20 cellular contexts compared by ENCODE assay signal in the genomic region with DNA sequence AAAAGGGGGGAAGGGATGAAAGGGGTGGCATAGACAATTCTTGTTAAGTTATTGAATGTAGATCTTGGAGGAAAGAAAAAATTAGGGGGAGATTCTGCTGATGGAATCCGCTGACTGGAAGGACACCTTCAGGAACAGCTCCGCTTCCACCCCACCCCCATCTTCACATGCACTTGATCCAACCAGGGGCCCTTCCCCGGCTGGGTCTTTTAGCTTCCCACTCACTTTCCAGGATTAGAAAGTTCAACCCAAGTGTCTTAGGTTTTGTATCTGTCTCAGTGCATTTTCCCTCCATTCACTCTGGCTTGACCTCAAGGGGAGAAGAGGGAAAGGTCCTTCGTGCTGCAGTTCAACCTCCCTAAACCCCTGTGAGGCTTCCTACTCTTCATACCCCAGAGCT.
DNase-seq lines count a peak whose midpoint lies in the region; ATAC-seq and TF ChIP-seq lines count a peak whose summit lies in the region.
"Had no signal": no experiment of that assay in that cellular context is flagged by ENCODE, and none has a peak within 500 bp of the region (broad histone marks: within the 10 kb centered on the region; RNA-seq: fewer than 3 reads in every experiment).

No MANE protein-coding gene starts in this region.

- H3K27ac ChIP-seq in A673 (ENCODE audit: low read depth, low read length, poor library complexity, severe bottlenecking) (peak overlapping the region; percentile 32), IMR-90 (ENCODE audit: insufficient read depth, low read length) (no peak overlapping the region), PC-9 (peak overlapping the region; percentile 92)
- H3K27ac ChIP-seq: 22Rv1, GM23248 had no signal

- TF ChIP-seq RAD21 in IMR-90 (IDR thresholded peaks at IDR 0.05; ENCODE audit: low read length) = no peak

- no peak overlapping the region for H2BK15ac ChIP-seq in IMR-90 (ENCODE audit: low read depth, low read length)

- H3K23ac ChIP-seq in IMR-90 (ENCODE audit: low read depth, low read length) = no peak overlapping the region

- no peak for DNase-seq in A673 (ENCODE audit: low spot score)
- no peak for DNase-seq in IMR-90
- no peak for DNase-seq in PC-9
- DNase-seq in neural crest cell (ENCODE audit: low read depth, low spot score) = no peak
- no peak for DNase-seq in lower leg skin (ENCODE audit: low spot score in 2 of 2)
- no peak for DNase-seq in NCI-H2196 treated with DMSO at 0.1 percent for 48 hours (lab: John Stamatoyannopoulos, UW; ENCODE audit: unreplicated experiment)
- DNase-seq in Calu3 = no peak
- DNase-seq: ACHN; AML-193; BE2C; C1 segment of cervical spinal cord; CD4-positive, CD25-positive, alpha-beta regulatory T cell; CD8-positive, alpha-beta memory T cell; DMS53; DND-41; GM23248; H7; HCEC 1CT had no signal

- no peak overlapping the region for H2BK5ac ChIP-seq in IMR-90 (ENCODE audit: low read depth, low read length, poor library complexity, severe bottlenecking)

- no peak overlapping the region for H4K8ac ChIP-seq in IMR-90 (ENCODE audit: low read depth in 2 of 2, low read length in 2 of 2)

- TF ChIP-seq POLR2A in IMR-90 (IDR thresholded peaks at IDR 0.05; ENCODE audit: low read depth, low read length) = no peak
- no peak for TF ChIP-seq POLR2A in lower leg skin (IDR thresholded peaks at IDR 0.05)

- POLR2A ChIA-PET in A673 (lab: Charles Lee; ENCODE audit: low non-redundant PET) (no interaction called here), IMR-90 (lab: Charles Lee; ENCODE audit: unreplicated experiment) (no interaction called here), PC-9 (lab: Charles Lee; ENCODE audit: unreplicated experiment) (no interaction called here)

- no peak overlapping the region for H4K91ac ChIP-seq in IMR-90 (ENCODE audit: insufficient read depth, low read depth, low read length)

- CTCF ChIA-PET in A673 (lab: Charles Lee) = no interaction called here
- CTCF ChIA-PET in IMR-90 (lab: Yijun Ruan, JAX) = no interaction called here
- CTCF ChIA-PET in PC-9 (lab: Charles Lee) = no interaction called here
- CTCF ChIA-PET in Calu3 (lab: Charles Lee) = no interaction called here

- peak overlapping the region; percentile 5 for H2AK9ac ChIP-seq in IMR-90 (replicated peaks; ENCODE audit: low read depth, low read length, poor library complexity)

- peaks cover 15% of the 10 kb centered on the region for H3K9me3 Mint-ChIP-seq in neural crest cell
- H3K9me3 Mint-ChIP-seq in Calu3 (ENCODE audit: low read depth, unreplicated experiment) = peaks cover 5% of the 10 kb centered on the region

- H3K27ac Mint-ChIP-seq in neural crest cell (ENCODE audit: unreplicated experiment) (peak overlapping the region; percentile 43), Calu3 (ENCODE audit: unreplicated experiment) (no peak overlapping the region)
- H3K27ac Mint-ChIP-seq: CD4-positive, CD25-positive, alpha-beta regulatory T cell; CD8-positive, alpha-beta memory T cell had no signal

- no peaks in the 10 kb centered on the region for H3K27me3 ChIP-seq in A673 (replicated peaks; ENCODE audit: insufficient read depth, low read depth, low read length, poor library complexity)
- H3K27me3 ChIP-seq in IMR-90 (ENCODE audit: control insufficient read depth, insufficient read depth, low read length) = no peaks in the 10 kb centered on the region
- H3K27me3 ChIP-seq in PC-9 (ENCODE audit: insufficient read depth, low read depth) = no peaks in the 10 kb centered on the region
- H3K27me3 ChIP-seq: BE2C had no signal

- no peaks in the 10 kb centered on the region for H3K9me1 ChIP-seq in IMR-90 (ENCODE audit: insufficient read depth, low read length)

- H2AK5ac ChIP-seq in IMR-90 (ENCODE audit: low read depth, low read length) = no peak overlapping the region

- intact Hi-C loops in A673 (cut with micrococcal nuclease; ENCODE audit: unreplicated experiment) = no loop called here
- intact Hi-C loops in IMR-90 (cut with micrococcal nuclease) = no loop called here
- intact Hi-C loops in PC-9 (cut with micrococcal nuclease; ENCODE audit: unreplicated experiment) = no loop called here
- intact Hi-C loops in lower leg skin (cut with DNase I; ENCODE audit: low total_unique reads) = no loop called here
- intact Hi-C loops in Calu3 (cut with micrococcal nuclease; ENCODE audit: unreplicated experiment) = no loop called here

- H2BK20ac ChIP-seq in IMR-90 (ENCODE audit: low read depth, low read length) = no peak overlapping the region

- H3K9me2 ChIP-seq in PC-9 (ENCODE audit: insufficient read depth) = no peaks in the 10 kb centered on the region

- H3K4me1 Mint-ChIP-seq in neural crest cell (no peaks in the 10 kb centered on the region), Calu3 (ENCODE audit: low read depth, unreplicated experiment) (peaks cover 8% of the 10 kb centered on the region)
- H3K4me1 Mint-ChIP-seq: CD4-positive, CD25-positive, alpha-beta regulatory T cell; CD8-positive, alpha-beta memory T cell had no signal

- no peak overlapping the region for H3K56ac ChIP-seq in IMR-90 (ENCODE audit: extremely low read depth, insufficient read depth, low read length)

- peaks cover 30% of the 10 kb centered on the region for H3F3A ChIP-seq in PC-9 (ENCODE audit: insufficient read depth, low read depth)

- H4K20me1 ChIP-seq in IMR-90 (ENCODE audit: insufficient read depth, low read length) (no peaks in the 10 kb centered on the region), PC-9 (ENCODE audit: insufficient read depth) (no peaks in the 10 kb centered on the region)

- H3K4me3 ChIP-seq in A673 (ENCODE audit: low read depth, low read length, poor library complexity, severe bottlenecking) (no peak overlapping the region), IMR-90 (ENCODE audit: insufficient read depth, low read depth, low read length) (no peak overlapping the region), PC-9 (no peak overlapping the region), lower leg skin (ENCODE audit: low read depth, poor library complexity, severe bottlenecking) (no peak overlapping the region)
- H3K4me3 ChIP-seq: GM23248 had no signal

- H3K27me3 Mint-ChIP-seq in neural crest cell (ENCODE audit: low read depth) (no peaks in the 10 kb centered on the region), Calu3 (ENCODE audit: unreplicated experiment) (no peaks in the 10 kb centered on the region)

- no peak overlapping the region for H3K14ac ChIP-seq in IMR-90 (replicated peaks; ENCODE audit: low read depth, low read length)

- no peak overlapping the region for H3K18ac ChIP-seq in IMR-90 (ENCODE audit: low read depth, low read length)

- H3K4me2 ChIP-seq in IMR-90 (ENCODE audit: low read depth, low read length) (no peak overlapping the region), PC-9 (peak overlapping the region; percentile 67; the same call in 1 of the 2 replicates)

- no peak overlapping the region for H4K5ac ChIP-seq in IMR-90 (ENCODE audit: low read depth, low read length)

- BruUV-seq in A673 (replicated peaks; lab: Mats Ljungman, UMichigan) = no TSS peak
- no TSS peak for BruUV-seq in IMR-90 (replicated peaks; lab: Mats Ljungman, UMichigan)
- no TSS peak for BruUV-seq in PC-9 (replicated peaks; lab: Mats Ljungman, UMichigan)
- no TSS peak for BruUV-seq in Calu3 (replicated peaks; lab: Mats Ljungman, UMichigan)

- H3K9me3 ChIP-seq in A673 (ENCODE audit: low read depth, low read length, poor library complexity, severe bottlenecking) (peaks cover 12% of the 10 kb centered on the region), IMR-90 (ENCODE audit: control insufficient read depth, insufficient read depth, low read length) (peaks cover 13% of the 10 kb centered on the region), PC-9 (ENCODE audit: insufficient read depth, low read depth) (peaks cover 11% of the 10 kb centered on the region)

- no peak overlapping the region for H3K4ac ChIP-seq in IMR-90 (ENCODE audit: low read depth, low read length)

- dilution Hi-C loops in IMR-90 (cut with HindIII; ENCODE audit: low sequenced_read_pairs, unreplicated experiment) = no loop called here

- H2AFZ ChIP-seq in IMR-90 (replicated peaks; ENCODE audit: low read length, poor library complexity) (no peak overlapping the region), PC-9 (no peak overlapping the region)
- H2AFZ ChIP-seq: GM23248 had no signal

- no peak overlapping the region for H3K4me3 Mint-ChIP-seq in neural crest cell
- no peak overlapping the region for H3K4me3 Mint-ChIP-seq in Calu3 (ENCODE audit: low read depth, unreplicated experiment)
- H3K4me3 Mint-ChIP-seq: CD4-positive, CD25-positive, alpha-beta regulatory T cell; CD8-positive, alpha-beta memory T cell had no signal

- ATAC-seq in IMR-90 (ENCODE audit: low read depth) = no peak
- no peak for ATAC-seq in GM21576 (IDR thresholded peaks at IDR 0.05; ENCODE audit: unreplicated experiment)

- no peak overlapping the region for H3K9ac ChIP-seq in IMR-90 (ENCODE audit: low read depth, low read length)
- H3K9ac ChIP-seq: GM23248 had no signal

- H3K36me3 ChIP-seq in A673 (ENCODE audit: insufficient read depth, low read length, poor library complexity, severe bottlenecking) = no peaks in the 10 kb centered on the region
- H3K36me3 ChIP-seq in IMR-90 (ENCODE audit: control insufficient read depth, insufficient read depth, low read length) = no peaks in the 10 kb centered on the region
- H3K36me3 ChIP-seq in PC-9 (ENCODE audit: low read depth) = no peaks in the 10 kb centered on the region
- H3K36me3 ChIP-seq: BE2C had no signal

- TF ChIP-seq CTCF in A673 (conservative IDR thresholded peaks at IDR 0.05; ENCODE audit: low read depth, low read length) (no peak), IMR-90 (conservative IDR thresholded peaks at IDR 0.05; ENCODE audit: low read depth, low read length) (no peak), PC-9 (conservative IDR thresholded peaks at IDR 0.05) (no peak), neural crest cell (conservative IDR thresholded peaks at IDR 0.05) (no peak), lower leg skin (IDR thresholded peaks at IDR 0.05) (no peak), Calu3 (IDR thresholded peaks at IDR 0.05; ENCODE audit: unreplicated experiment) (no peak)

- peaks cover 20% of the 10 kb centered on the region for H3K4me1 ChIP-seq in A673 (ENCODE audit: insufficient read depth, low read length, poor library complexity, severe bottlenecking)
- no peaks in the 10 kb centered on the region for H3K4me1 ChIP-seq in IMR-90 (ENCODE audit: control insufficient read depth, insufficient read depth, low read length)
- H3K4me1 ChIP-seq in PC-9 (replicated peaks; ENCODE audit: insufficient read depth) = peaks cover 47% of the 10 kb centered on the region
- H3K4me1 ChIP-seq: BE2C had no signal

- in situ Hi-C loops in IMR-90 (cut with MboI; ENCODE audit: low sequenced_read_pairs) = no loop called here

- H3K36me3 Mint-ChIP-seq in neural crest cell (ENCODE audit: low read depth) = peaks cover 14% of the 10 kb centered on the region
- H3K36me3 Mint-ChIP-seq in Calu3 (ENCODE audit: insufficient read depth, unreplicated experiment) = no peaks in the 10 kb centered on the region

- H2BK120ac ChIP-seq in IMR-90 (ENCODE audit: low read depth, low read length) = no peak overlapping the region

- H3K79me1 ChIP-seq in IMR-90 (ENCODE audit: low read depth in 1 of 2, low read length in 2 of 2) = no peaks in the 10 kb centered on the region

- no CpG with 5 or more reads among the region's 4 CpGs for WGBS in IMR-90 (ENCODE audit: extremely low coverage in 2 of 2, insufficient read length in 1 of 2), 2 experiments
- 92% methylated on average over 4 of the region's 4 CpGs for whole genome bisulfite sequencing in lower leg skin, 2 donors

- 0 out of 2 replicates have a peak, but pooled peaks cover 5% of the 10 kb centered on the region for H3K79me2 ChIP-seq in PC-9 (ENCODE audit: low read depth)

TF ChIP-seq in IMR-90, 13 proteins besides CTCF, POLR2A, EP300 and RAD21 (continues in another document):
- TF ChIP-seq FOS (IDR thresholded peaks at IDR 0.05; ENCODE audit: low read depth, low read length) = no peak
